Comparison of ENCODE assay signal across 29 cellular contexts in the genomic region with DNA sequence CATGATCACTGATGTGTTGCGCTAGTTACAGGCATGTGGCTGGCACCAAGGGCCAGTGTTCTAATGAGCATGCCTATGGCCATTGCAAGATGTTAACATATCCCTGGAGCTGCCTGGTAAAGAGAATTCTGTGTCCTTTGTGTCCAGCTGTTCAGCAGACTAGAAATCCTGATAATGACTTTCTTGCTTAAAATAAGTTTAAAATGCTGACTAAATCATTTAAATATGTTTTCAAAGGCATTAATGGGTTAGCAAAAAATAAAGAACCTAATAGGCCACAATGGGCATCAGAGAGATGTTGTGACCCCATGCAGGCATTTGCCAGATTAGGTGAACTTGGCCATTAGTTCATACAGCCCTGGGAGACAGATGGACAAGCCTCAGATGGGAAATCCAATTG.
"Had no signal": no experiment of that assay in that cellular context is flagged by ENCODE, and none has a peak within 500 bp of the region (broad histone marks: within the 10 kb centered on the region; RNA-seq: fewer than 3 reads in every experiment).

No MANE protein-coding gene starts in this region.

- H3K4me3 ChIP-seq: colonic mucosa, coronary artery, dorsolateral prefrontal cortex, esophagus muscularis mucosa, esophagus squamous epithelium, gastrocnemius medialis, gastroesophageal sphincter, heart left ventricle, heart right ventricle had no signal

- H3K27me3 ChIP-seq: colonic mucosa, foreskin keratinocyte, gastrocnemius medialis had no signal

- FAIRE-seq: colon, endometrium, endothelial cell of umbilical vein, frontal cortex had no signal

- DNase-seq: colonic mucosa; cortex of kidney; dermis blood vessel endothelial cell; dorsolateral prefrontal cortex; effector CD4-positive, alpha-beta T cell; effector CD8-positive, alpha-beta T cell; effector memory CD4-positive, alpha-beta T cell; effector memory CD8-positive, alpha-beta T cell; endodermal cell; erythroblast; esophagus squamous epithelium; foreskin fibroblast; foreskin keratinocyte; foreskin melanocyte; gastrocnemius medialis; glutamatergic neuron; head of caudate nucleus; heart left ventricle; heart right ventricle had no signal

- H3K27ac Mint-ChIP-seq: dendritic cell treated with granulocyte-macrophage colony-stimulating factor and Interleukin-4, amounts not matched to agents 40 ng/mL and 50 ng/mL, for 4 days; effector memory CD8-positive, alpha-beta T cell; endodermal cell had no signal

- H3K4me3 Mint-ChIP-seq: dendritic cell treated with granulocyte-macrophage colony-stimulating factor and Interleukin-4, amounts not matched to agents 40 ng/mL and 50 ng/mL, for 4 days; effector memory CD8-positive, alpha-beta T cell; endodermal cell had no signal

- H3K36me3 ChIP-seq: colonic mucosa, esophagus muscularis mucosa, esophagus squamous epithelium, gastrocnemius medialis, gastroesophageal sphincter, heart left ventricle, heart right ventricle had no signal

- H3K27ac ChIP-seq: colonic mucosa, coronary artery, dorsolateral prefrontal cortex, epithelial cell of prostate, esophagus muscularis mucosa, esophagus squamous epithelium, foreskin keratinocyte, gastrocnemius medialis, gastroesophageal sphincter, heart left ventricle, heart right ventricle had no signal

- H3K9me3 Mint-ChIP-seq: dendritic cell treated with granulocyte-macrophage colony-stimulating factor and Interleukin-4, amounts not matched to agents 40 ng/mL and 50 ng/mL, for 4 days; endodermal cell had no signal

- H3K4me1 ChIP-seq: colonic mucosa, esophagus muscularis mucosa, esophagus squamous epithelium, foreskin keratinocyte, gastrocnemius medialis, gastroesophageal sphincter, heart left ventricle, heart right ventricle had no signal

- H3K9me3 ChIP-seq: colonic mucosa, esophagus muscularis mucosa, esophagus squamous epithelium, gastrocnemius medialis, gastroesophageal sphincter, heart left ventricle, heart right ventricle had no signal

- H3K27me3 Mint-ChIP-seq: effector memory CD8-positive, alpha-beta T cell had no signal

- ATAC-seq: effector memory CD8-positive, alpha-beta T cell; esophagus mucosa; foreskin keratinocyte; gastrocnemius medialis; gastroesophageal sphincter; heart left ventricle; heart right ventricle had no signal
